Comparison of ENCODE assay signal across 8 cellular contexts in genomic region chr17:82668631-82669099, GRCh38.
DNase-seq lines count a peak whose midpoint lies in the region; ATAC-seq and TF ChIP-seq lines count a peak whose summit lies in the region.

No MANE protein-coding gene starts in this region.

- ATAC-seq in HG02885 (IDR thresholded peaks at IDR 0.05; ENCODE audit: poor library complexity, unreplicated experiment) (no peak), HG03175 (IDR thresholded peaks at IDR 0.05; ENCODE audit: unreplicated experiment) (no peak), GM18907 (IDR thresholded peaks at IDR 0.05; ENCODE audit: unreplicated experiment) (no peak)

- peak; percentile 66 for TF ChIP-seq CTCF in GM10248 (IDR thresholded peaks at IDR 0.05; ENCODE audit: control extremely low read depth, extremely low read depth, low read depth, missing control alignments)
- peak; percentile 64 for TF ChIP-seq CTCF in parathyroid adenoma (IDR thresholded peaks at IDR 0.05)

- H2AFZ ChIP-seq in parathyroid adenoma: peak overlapping the region; percentile 59

- no peak overlapping the region for H3K9ac ChIP-seq in parathyroid adenoma

- no peaks in the 10 kb centered on the region for H3K9me3 ChIP-seq in parathyroid adenoma (ENCODE audit: control insufficient read depth, low read length)

- H3K36me3 ChIP-seq in parathyroid adenoma (ENCODE audit: control insufficient read depth, insufficient read depth, low read length): no peaks in the 10 kb centered on the region

- H3K79me2 ChIP-seq in parathyroid adenoma: peaks cover 2% of the 10 kb centered on the region

- no peak overlapping the region for H3K27ac ChIP-seq in parathyroid adenoma

- H3K4me1 ChIP-seq in parathyroid adenoma: no peaks in the 10 kb centered on the region

- POLR2A ChIA-PET in GM10248 (lab: Yijun Ruan, JAX): no interaction called here

- H3K27me3 ChIP-seq in parathyroid adenoma (ENCODE audit: control insufficient read depth, insufficient read depth, low read length): no peaks in the 10 kb centered on the region

- H3K4me2 ChIP-seq in parathyroid adenoma (ENCODE audit: low read length): no peak overlapping the region

- DNase-seq in GM10248 (ENCODE audit: extremely low spot score) (peak; percentile 83), NCI-H526 treated with DMSO at 0.1 percent for 48 hours (lab: John Stamatoyannopoulos, UW) (peak; percentile 48), globus pallidus (ENCODE audit: low spot score) (peak; percentile 90)
- DNase-seq in activated T-cell treated with anti-CD3 and anti-CD28 coated beads, Interleukin-2, amount 50 U/mL, for 48 hours: peak; percentile 61 to 69

- H3K4me3 ChIP-seq in parathyroid adenoma (ENCODE audit: low read depth, low read length): no peak overlapping the region

- CTCF ChIA-PET in GM10248 (lab: Yijun Ruan, JAX): interaction anchor here (0.6 to 3.1 kb wide), 17 partner anchors 9 to 407 kb away, joined by 3 to 17 read pairs (median 6); no protein-coding TSS in a partner anchor
